13 cellular contexts compared by ENCODE assay signal in the genomic region with DNA sequence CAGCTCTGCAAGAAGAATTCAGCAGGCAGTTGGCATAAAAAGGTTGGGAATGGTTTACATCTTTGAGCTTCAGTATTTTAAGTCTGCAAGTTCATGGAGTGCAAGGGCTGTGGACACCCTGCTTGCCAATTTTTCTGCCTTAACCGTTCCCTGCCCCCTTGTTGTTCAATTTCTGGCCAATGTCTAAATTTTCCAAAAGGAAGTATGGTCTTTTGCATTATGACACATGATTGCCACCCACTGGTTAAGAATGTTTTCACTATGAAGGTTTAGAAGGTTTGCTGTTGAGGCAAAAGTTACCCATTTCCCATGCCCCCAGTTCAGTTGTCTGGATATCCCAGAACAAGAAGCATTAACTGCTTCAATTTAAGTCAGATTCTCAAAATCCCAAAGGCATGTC.
DNase-seq lines count a peak whose midpoint lies in the region; ATAC-seq and TF ChIP-seq lines count a peak whose summit lies in the region.
"Had no signal": no experiment of that assay in that cellular context is flagged by ENCODE, and none has a peak within 500 bp of the region (broad histone marks: within the 10 kb centered on the region; RNA-seq: fewer than 3 reads in every experiment).

No MANE protein-coding gene starts in this region.

- 0 out of 2 replicates have a peak, but pooled peaks cover 3% of the 10 kb centered on the region for H3K9me1 ChIP-seq in IMR-90 (ENCODE audit: insufficient read depth, low read length)

- no TSS peak for BruUV-seq in IMR-90 (replicated peaks; lab: Mats Ljungman, UMichigan)

- no peak overlapping the region for H2BK5ac ChIP-seq in IMR-90 (ENCODE audit: low read depth, low read length, poor library complexity, severe bottlenecking)

- H3K27me3 ChIP-seq in IMR-90 (ENCODE audit: control insufficient read depth, insufficient read depth, low read length) (no peaks in the 10 kb centered on the region), kidney epithelial cell (ENCODE audit: control insufficient read depth, insufficient read depth, low read length) (no peaks in the 10 kb centered on the region), HAP-1 (ENCODE audit: low read depth) (no peaks in the 10 kb centered on the region)

- peak; percentile 21 for DNase-seq in AG09309 (ENCODE audit: low read depth)
- DNase-seq in IMR-90: peak; percentile 46
- DNase-seq in astrocyte of the spinal cord (ENCODE audit: low read depth, low spot score): peak; percentile 54
- DNase-seq in kidney epithelial cell (ENCODE audit: low read depth): no peak
- no peak for DNase-seq in HAP-1 (ENCODE audit: low spot score in 2 of 2)
- DNase-seq: activated T-cell treated with anti-CD3 and anti-CD28 coated beads for 4 hours; CD8-positive, alpha-beta T cell; NCI-H1436; OCI-M1 had no signal

- in situ Hi-C loops in IMR-90 (cut with MboI; ENCODE audit: low sequenced_read_pairs) (no loop called here), astrocyte of the spinal cord (cut with HindIII; ENCODE audit: low sequenced_read_pairs) (no loop called here), HAP-1 (cut with MboI; ENCODE audit: low sequenced_read_pairs) (no loop called here)

- H3K9ac ChIP-seq in IMR-90 (ENCODE audit: low read depth, low read length): no peak overlapping the region

- H4K91ac ChIP-seq in IMR-90 (ENCODE audit: insufficient read depth, low read depth, low read length): no peak overlapping the region

- H4K5ac ChIP-seq in IMR-90 (ENCODE audit: low read depth, low read length): no peak overlapping the region

- 83% methylated on average over 1 of the region's 1 CpG; no CpG with 5 or more reads in 1 of the 2 experiments for WGBS in IMR-90 (ENCODE audit: extremely low coverage in 2 of 2, insufficient read length in 1 of 2), 2 experiments

- H3K4me1 ChIP-seq in IMR-90 (ENCODE audit: control insufficient read depth, insufficient read depth, low read length) (peaks cover 2% of the 10 kb centered on the region; the same call in 1 of the 2 replicates), HAP-1 (no peaks in the 10 kb centered on the region)

- H3K4me2 ChIP-seq in IMR-90 (ENCODE audit: low read depth, low read length): no peak overlapping the region

- H3K4me3 ChIP-seq in AG09309 (ENCODE audit: control insufficient read depth, low read depth, low read length) (no peak overlapping the region), IMR-90 (ENCODE audit: insufficient read depth, low read depth, low read length) (no peak overlapping the region), astrocyte of the spinal cord (ENCODE audit: low read depth, low read length) (no peak overlapping the region), kidney epithelial cell (ENCODE audit: low read depth, low read length) (no peak overlapping the region), HAP-1 (no peak overlapping the region)

- TF ChIP-seq POLR2A in IMR-90 (IDR thresholded peaks at IDR 0.05; ENCODE audit: low read depth, low read length): no peak

- no peak overlapping the region for H2BK120ac ChIP-seq in IMR-90 (ENCODE audit: low read depth, low read length)

- no peak overlapping the region for H2BK20ac ChIP-seq in IMR-90 (ENCODE audit: low read depth, low read length)

- no peaks in the 10 kb centered on the region for H4K20me1 ChIP-seq in IMR-90 (ENCODE audit: insufficient read depth, low read length)

- H3K18ac ChIP-seq in IMR-90 (ENCODE audit: low read depth, low read length): no peak overlapping the region

- no peak overlapping the region for H2BK15ac ChIP-seq in IMR-90 (ENCODE audit: low read depth, low read length)

- H3K27ac ChIP-seq in IMR-90 (ENCODE audit: insufficient read depth, low read length): no peak overlapping the region

- H2AK5ac ChIP-seq in IMR-90 (ENCODE audit: low read depth, low read length): no peak overlapping the region

- no peak overlapping the region for H3K4ac ChIP-seq in IMR-90 (ENCODE audit: low read depth, low read length)

- no peak overlapping the region for H3K56ac ChIP-seq in IMR-90 (ENCODE audit: extremely low read depth, insufficient read depth, low read length)

- peak; percentile 40; the same call in 1 of the 2 replicates for ATAC-seq in IMR-90 (ENCODE audit: low read depth)
- no peak for ATAC-seq in GM21619 (IDR thresholded peaks at IDR 0.05; ENCODE audit: unreplicated experiment)
- ATAC-seq in GM18511 (IDR thresholded peaks at IDR 0.05; ENCODE audit: unreplicated experiment): no peak
- no peak for ATAC-seq in HG03457 (IDR thresholded peaks at IDR 0.05; ENCODE audit: unreplicated experiment)
- ATAC-seq: CD8-positive, alpha-beta T cell; stimulated activated memory B cell treated with anti-CD40 and anti-IgM and Interleukin-4, amounts not matched to agents 10 μg/mL and 1 μg/mL and 100 μg/mL, for 72 hours had no signal

- peak; percentile 56 for TF ChIP-seq RAD21 in IMR-90 (IDR thresholded peaks at IDR 0.05; ENCODE audit: low read length)

- H3K9me3 ChIP-seq in IMR-90 (ENCODE audit: control insufficient read depth, insufficient read depth, low read length): no peaks in the 10 kb centered on the region
- H3K9me3 ChIP-seq in HAP-1: no peaks in the 10 kb centered on the region

- POLR2A ChIA-PET in IMR-90 (lab: Charles Lee; ENCODE audit: unreplicated experiment): no interaction called here

- no peak overlapping the region for H2AK9ac ChIP-seq in IMR-90 (replicated peaks; ENCODE audit: low read depth, low read length, poor library complexity)

- H4K8ac ChIP-seq in IMR-90 (ENCODE audit: low read depth in 2 of 2, low read length in 2 of 2): no peak overlapping the region

- no peak overlapping the region for H2AFZ ChIP-seq in IMR-90 (replicated peaks; ENCODE audit: low read length, poor library complexity)

- no peak overlapping the region for H3K23ac ChIP-seq in IMR-90 (ENCODE audit: low read depth, low read length)

- no peak overlapping the region for H3K14ac ChIP-seq in IMR-90 (replicated peaks; ENCODE audit: low read depth, low read length)

- H3K36me3 ChIP-seq in IMR-90 (ENCODE audit: control insufficient read depth, insufficient read depth, low read length) (no peaks in the 10 kb centered on the region), kidney epithelial cell (ENCODE audit: control insufficient read depth, insufficient read depth, low read length) (no peaks in the 10 kb centered on the region), HAP-1 (replicated peaks) (no peaks in the 10 kb centered on the region)

- TF ChIP-seq CTCF in AG09309 (IDR thresholded peaks at IDR 0.05; ENCODE audit: control insufficient read depth, insufficient read depth, low read depth, low read length, missing control alignments) (peak; percentile 31), IMR-90 (conservative IDR thresholded peaks at IDR 0.05; ENCODE audit: low read depth, low read length) (peak; percentile 54), astrocyte of the spinal cord (IDR thresholded peaks at IDR 0.05; ENCODE audit: low read depth, low read length) (peak; percentile 21), kidney epithelial cell (IDR thresholded peaks at IDR 0.05; ENCODE audit: insufficient read depth, low read length, poor library complexity, severe bottlenecking) (peak; percentile 19)

- CTCF ChIA-PET in IMR-90 (lab: Yijun Ruan, JAX): interaction anchor here (0.9 kb wide), 1 partner anchor 429 kb away, joined by 3 read pairs; no protein-coding TSS in a partner anchor

- dilution Hi-C loops in IMR-90 (cut with HindIII; ENCODE audit: low sequenced_read_pairs, unreplicated experiment): no loop called here

- H3K79me1 ChIP-seq in IMR-90 (ENCODE audit: low read depth in 1 of 2, low read length in 2 of 2): peaks cover 0 to 3% of the 10 kb centered on the region in 2 experiments; a peak in 1 of 4 replicates

- intact Hi-C loops in IMR-90 (cut with micrococcal nuclease): loop anchor here (1.0 to 5.0 kb wide), 6 partner anchors 320 to 806 kb away; no protein-coding TSS in a partner anchor

TF ChIP-seq in IMR-90, 13 proteins besides CTCF, POLR2A, EP300 and RAD21:
- TF ChIP-seq MAFK (IDR thresholded peaks at IDR 0.05; ENCODE audit: low read depth, low read length) (no peak), SMC3 (IDR thresholded peaks at IDR 0.05; ENCODE audit: low read depth, low read length) (peak; percentile 28; the same call in 1 of the 2 replicates)

Comparison
In these comparisons a context has a peak if more than half of its experiments do, and no peak if none do; other contexts are left out.
1. DNase-seq: peak in AG09309 (single experiment), IMR-90 (single experiment) and astrocyte of the spinal cord (single experiment); none in kidney epithelial cell (single experiment) and HAP-1 (0 of 2).
2. Peak in every context shown above with its lines, with median percentiles within 50 percentile points of each other: CTCF ChIP-seq.